In the genomic region with DNA sequence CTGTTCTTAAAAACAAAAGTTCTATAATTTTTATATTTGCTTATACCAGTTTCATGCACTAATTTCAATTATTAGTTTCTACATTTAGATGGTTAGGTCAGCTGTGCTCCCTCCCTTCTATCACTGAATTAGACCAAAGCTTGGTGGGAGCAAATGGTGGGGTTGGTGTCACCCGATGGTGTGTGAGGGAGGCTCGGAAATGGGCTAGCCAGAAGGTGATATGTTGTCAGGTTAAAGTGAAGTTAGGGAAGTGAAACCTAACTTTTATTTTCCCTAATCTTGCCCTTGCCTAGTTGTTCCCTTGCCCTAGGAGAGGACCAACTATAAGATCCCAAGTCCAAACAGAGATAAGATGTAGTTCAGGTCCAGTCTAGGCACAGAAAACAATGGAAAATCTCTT, we compare ENCODE assay signal across 9 cellular contexts.
"Had no signal": no experiment of that assay in that cellular context is flagged by ENCODE, and none has a peak within 500 bp of the region (broad histone marks: within the 10 kb centered on the region; RNA-seq: fewer than 3 reads in every experiment).

No MANE protein-coding gene starts in this region.

- DNase-seq: GM23248, H9, HCEC 1CT, HFFc6, KBM-7 had no signal

- H3K4me3 Mint-ChIP-seq: H9, HFFc6, IgD-negative memory B cell had no signal

- H3K4me2 ChIP-seq: KMS-11 had no signal

- H3K27ac ChIP-seq: GM23248, HL-60, KMS-11 had no signal

- H2AFZ ChIP-seq: GM23248 had no signal

- H3K9me3 Mint-ChIP-seq: H9, HFFc6 had no signal

- ATAC-seq: HepG2 had no signal

- H3K4me1 Mint-ChIP-seq: H9, IgD-negative memory B cell had no signal

- H3K36me3 Mint-ChIP-seq: IgD-negative memory B cell had no signal

- H3K27ac Mint-ChIP-seq: H9, HFFc6, IgD-negative memory B cell had no signal

- H3K4me3 ChIP-seq: GM23248 had no signal
